Comparison of ENCODE assay signal across 36 cellular contexts in genomic region chr6:33235221-33235634, GRCh38. TPM values are rescaled to one million over a fixed set of nuclear protein-coding genes. Genes with fewer than 3 reads are reported as not detected.
DNase-seq lines count a peak whose midpoint lies in the region; ATAC-seq, FAIRE-seq and TF ChIP-seq lines count a peak whose summit lies in the region.
"Had no signal": no experiment of that assay in that cellular context is flagged by ENCODE, and none has a peak within 500 bp of the region (broad histone marks: within the 10 kb centered on the region; RNA-seq: fewer than 3 reads in every experiment).

No MANE protein-coding gene starts in this region.

- no peak overlapping the region for H2AFZ ChIP-seq in mesenchymal stem cell (ENCODE audit: low read depth, low read length)
- H2AFZ ChIP-seq in mammary epithelial cell (ENCODE audit: low read depth, low read length) = no peak overlapping the region
- H2AFZ ChIP-seq: PC-9 had no signal

- no peak overlapping the region for H3K23ac ChIP-seq in mesenchymal stem cell (ENCODE audit: low read length in 2 of 2)

- peak overlapping the region; percentile 37 for H3K27ac Mint-ChIP-seq in stimulated activated effector memory CD8-positive, alpha-beta T cell treated with anti-CD3 and anti-CD28 coated beads, Interleukin-12 subunit alpha, Interleukin-12 subunit beta, amount 100 ng/mL, for 72 hours
- no peak overlapping the region for H3K27ac Mint-ChIP-seq in activated naive CD8-positive, alpha-beta T cell treated with anti-CD3 and anti-CD28 coated beads, Interleukin-2, amount 50 U/mL, for 24 hours
- H3K27ac Mint-ChIP-seq: effector memory CD8-positive, alpha-beta T cell; T-helper 17 cell had no signal

- no peak overlapping the region for H2BK5ac ChIP-seq in mesenchymal stem cell (ENCODE audit: low read depth, low read length, poor library complexity, severe bottlenecking)

- FAIRE-seq in RCC 7860 (lab: Jason Lieb, UNC) = no peak
- FAIRE-seq: GM12892, K562, TTC549 had no signal

- H3K4me2 ChIP-seq in mesenchymal stem cell (ENCODE audit: low read length, poor library complexity, severe bottlenecking) (no peak overlapping the region), mammary epithelial cell (ENCODE audit: insufficient read depth, low read depth, low read length) (no peak overlapping the region)
- H3K4me2 ChIP-seq: PC-9, smooth muscle cell had no signal

- H3K9me3 ChIP-seq in mesenchymal stem cell (ENCODE audit: control insufficient read depth, low read length) (no peaks in the 10 kb centered on the region), mammary epithelial cell (replicated peaks; ENCODE audit: insufficient read depth, low read length) (no peaks in the 10 kb centered on the region)
- H3K9me3 ChIP-seq: heart right ventricle, lower lobe of right lung, right atrium auricular region had no signal

- no peak overlapping the region for H3K18ac ChIP-seq in mesenchymal stem cell (ENCODE audit: low read depth in 1 of 2, low read length in 2 of 2)

- intact Hi-C loops in mammary epithelial cell (cut with micrococcal nuclease) = no loop called here

- H4K91ac ChIP-seq in mesenchymal stem cell (ENCODE audit: low read length) = no peak overlapping the region

- H3K79me1 ChIP-seq in mesenchymal stem cell (replicated peaks; ENCODE audit: low read length, poor library complexity, severe bottlenecking) = no peaks in the 10 kb centered on the region

- H4K8ac ChIP-seq in mesenchymal stem cell (ENCODE audit: low read length) = peak overlapping the region; percentile 7

- H3K36me3 ChIP-seq in mesenchymal stem cell (ENCODE audit: control insufficient read depth in 1 of 2, insufficient read depth in 2 of 2, low read depth in 1 of 2, low read length in 2 of 2) = no peaks in the 10 kb centered on the region
- no peaks in the 10 kb centered on the region for H3K36me3 ChIP-seq in mammary epithelial cell (ENCODE audit: insufficient read depth, low read length)
- H3K36me3 ChIP-seq: heart right ventricle, lower lobe of right lung, right atrium auricular region had no signal

- H3K27me3 ChIP-seq in mesenchymal stem cell (ENCODE audit: control insufficient read depth in 1 of 2, insufficient read depth in 1 of 2, low read length in 2 of 2) (peaks cover 47 to 55% of the 10 kb centered on the region in 2 experiments), mammary epithelial cell (ENCODE audit: insufficient read depth, low read length) (no peaks in the 10 kb centered on the region)
- H3K27me3 ChIP-seq: right atrium auricular region had no signal

- WGBS in mesenchymal stem cell = 6% methylated on average over 6 of the region's 6 CpGs
- WGBS in mammary epithelial cell (ENCODE audit: low coverage, missing lambda C conversion rate) = 31% methylated on average over 6 of the region's 6 CpGs

- H2BK12ac ChIP-seq in mesenchymal stem cell (ENCODE audit: low read length in 2 of 2) = no peak overlapping the region

- no peak overlapping the region for H2BK15ac ChIP-seq in mesenchymal stem cell (ENCODE audit: low read depth, poor library complexity, severe bottlenecking)

- no peak overlapping the region for H3K14ac ChIP-seq in mesenchymal stem cell (ENCODE audit: low read length in 2 of 2)

- ATAC-seq in stimulated activated effector memory CD8-positive, alpha-beta T cell treated with anti-CD3 and anti-CD28 coated beads, Interleukin-12 subunit alpha, Interleukin-12 subunit beta, amount 100 ng/mL, for 72 hours = no peak
- ATAC-seq in activated naive CD8-positive, alpha-beta T cell treated with anti-CD3 and anti-CD28 coated beads, Interleukin-2, amount 50 U/mL, for 24 hours = no peak
- ATAC-seq: effector memory CD8-positive, alpha-beta T cell; esophagus mucosa; heart right ventricle; K562; lower lobe of right lung; Right ventricle myocardium inferior; SK-N-SH treated with all-trans-retinoic acid at 6 μM for 48 hours; T-helper 17 cell had no signal

- H3K27ac ChIP-seq in mesenchymal stem cell (ENCODE audit: low read length, poor library complexity, severe bottlenecking) (no peak overlapping the region), mammary epithelial cell (ENCODE audit: insufficient read depth, low read depth, low read length) (no peak overlapping the region)
- H3K27ac ChIP-seq: 22Rv1, heart right ventricle, lower lobe of right lung, PC-9, right atrium auricular region had no signal

- peak; percentile 52 for DNase-seq in DMS 273 (lab: John Stamatoyannopoulos, UW; ENCODE audit: unreplicated experiment)
- DNase-seq in DMS 273 treated with DMSO at 0.1 percent for 48 hours (lab: John Stamatoyannopoulos, UW) = no peak
- DNase-seq in NCI-H69 (lab: John Stamatoyannopoulos, UW) = peak; percentile 64
- DNase-seq in mesenchymal stem cell = no peak
- DNase-seq in stimulated activated effector memory CD8-positive, alpha-beta T cell treated with anti-CD3 and anti-CD28 coated beads, Interleukin-12 subunit alpha, Interleukin-12 subunit beta, amount 100 ng/mL, for 72 hours (ENCODE audit: low spot score in 2 of 2) = no peak
- DNase-seq in mammary epithelial cell = no peak
- DNase-seq in RCC 7860 (ENCODE audit: low spot score) = no peak
- no peak for DNase-seq in activated naive CD8-positive, alpha-beta T cell treated with anti-CD3 and anti-CD28 coated beads, Interleukin-2, amount 50 U/mL, for 24 hours
- DNase-seq: activated CD4-positive, alpha-beta T cell treated with anti-CD3 and anti-CD28 coated beads, Interleukin-2, amount 50 U/mL, for 48 hours; activated CD4-positive, CD25-positive, alpha-beta regulatory T cell treated with anti-CD3 and anti-CD28 coated beads, Interleukin-2, amount 50 U/mL, for 72 hours; activated naive CD4-positive, alpha-beta T cell; Calu3; CD4-positive, CD25-positive, alpha-beta regulatory T cell; central memory CD4-positive, alpha-beta T cell; effector memory CD8-positive, alpha-beta T cell; foreskin fibroblast; HCEC 1CT; heart right ventricle; lower lobe of right lung; NCI-H1092 treated with DMSO at 0.1 percent for 48 hours; NCI-H187 treated with DMSO at 0.1 percent for 48 hours; NCI-H226; PC-9; posterior cingulate gyrus; stimulated activated naive CD4-positive, alpha-beta T cell treated with Interleukin-2 at 50 U/mL for 16 hours; T-helper 17 cell had no signal

- H3K4me3 ChIP-seq in mesenchymal stem cell (ENCODE audit: insufficient read depth in 1 of 2, low read depth in 1 of 2, low read length in 2 of 2) = no peak overlapping the region
- no peak overlapping the region for H3K4me3 ChIP-seq in mammary epithelial cell (replicated peaks in 1 of 3; ENCODE audit: insufficient read depth in 1 of 3, low read depth in 2 of 3, low read length in 3 of 3)
- H3K4me3 ChIP-seq: heart right ventricle, K562, lower lobe of right lung, PC-9, right atrium auricular region, smooth muscle cell had no signal

- H2BK120ac ChIP-seq in mesenchymal stem cell (ENCODE audit: low read depth, low read length) = no peak overlapping the region

- no peaks in the 10 kb centered on the region for H3K9me3 Mint-ChIP-seq in stimulated activated effector memory CD8-positive, alpha-beta T cell treated with anti-CD3 and anti-CD28 coated beads, Interleukin-12 subunit alpha, Interleukin-12 subunit beta, amount 100 ng/mL, for 72 hours
- no peaks in the 10 kb centered on the region for H3K9me3 Mint-ChIP-seq in activated naive CD8-positive, alpha-beta T cell treated with anti-CD3 and anti-CD28 coated beads, Interleukin-2, amount 50 U/mL, for 24 hours
- H3K9me3 Mint-ChIP-seq: CD4-positive, CD25-positive, alpha-beta regulatory T cell; effector memory CD8-positive, alpha-beta T cell; neural crest cell had no signal

- no peaks in the 10 kb centered on the region for H3K36me3 Mint-ChIP-seq in stimulated activated effector memory CD8-positive, alpha-beta T cell treated with anti-CD3 and anti-CD28 coated beads, Interleukin-12 subunit alpha, Interleukin-12 subunit beta, amount 100 ng/mL, for 72 hours
- H3K36me3 Mint-ChIP-seq in activated naive CD8-positive, alpha-beta T cell treated with anti-CD3 and anti-CD28 coated beads, Interleukin-2, amount 50 U/mL, for 24 hours (ENCODE audit: low read depth) = no peaks in the 10 kb centered on the region
- H3K36me3 Mint-ChIP-seq: CD4-positive, CD25-positive, alpha-beta regulatory T cell had no signal

- CTCF ChIA-PET in mammary epithelial cell (lab: Charles Lee; ENCODE audit: low non-redundant PET) = interaction anchor here (0.6 kb wide), 1 partner anchor 328 kb away, joined by 3 read pairs; no protein-coding TSS in a partner anchor

- no peak overlapping the region for H3K4ac ChIP-seq in mesenchymal stem cell (ENCODE audit: low read depth in 1 of 2, low read length in 2 of 2)

- no peak overlapping the region for H3K4me3 Mint-ChIP-seq in stimulated activated effector memory CD8-positive, alpha-beta T cell treated with anti-CD3 and anti-CD28 coated beads, Interleukin-12 subunit alpha, Interleukin-12 subunit beta, amount 100 ng/mL, for 72 hours
- H3K4me3 Mint-ChIP-seq in activated naive CD8-positive, alpha-beta T cell treated with anti-CD3 and anti-CD28 coated beads, Interleukin-2, amount 50 U/mL, for 24 hours = no peak overlapping the region
- H3K4me3 Mint-ChIP-seq: CD4-positive, CD25-positive, alpha-beta regulatory T cell; effector memory CD8-positive, alpha-beta T cell; neural crest cell; T-helper 17 cell had no signal

- H3K9ac ChIP-seq in mesenchymal stem cell (ENCODE audit: low read length) (no peak overlapping the region), mammary epithelial cell (ENCODE audit: insufficient read depth, low read length) (no peak overlapping the region)

- no peak overlapping the region for H2AK5ac ChIP-seq in mesenchymal stem cell (ENCODE audit: low read length, severe bottlenecking)

- dilution Hi-C loops in mammary epithelial cell (cut with HindIII; ENCODE audit: low sequenced_read_pairs) = loop anchor here (5.0 to 10.0 kb wide), 3 partner anchors 58 to 120 kb away; no protein-coding TSS in a partner anchor

- peaks cover 15% of the 10 kb centered on the region for H3K27me3 Mint-ChIP-seq in activated naive CD8-positive, alpha-beta T cell treated with anti-CD3 and anti-CD28 coated beads, Interleukin-2, amount 50 U/mL, for 24 hours

- TF ChIP-seq CTCF in mammary epithelial cell (conservative IDR thresholded peaks at IDR 0.05 in 1 of 2, IDR thresholded peaks at IDR 0.05 in 1 of 2; ENCODE audit: extremely low read depth in 1 of 2, insufficient read depth in 1 of 2, low read depth in 1 of 2, low read length in 2 of 2) = no peak

- no TSS peak for BruUV-seq in mammary epithelial cell (replicated peaks; lab: Mats Ljungman, UMichigan)

- no peaks in the 10 kb centered on the region for H3K79me2 ChIP-seq in mammary epithelial cell (ENCODE audit: insufficient read depth, low read length)

- H4K20me1 ChIP-seq in mammary epithelial cell (ENCODE audit: insufficient read depth, low read length) = no peaks in the 10 kb centered on the region

- H3K4me1 Mint-ChIP-seq in stimulated activated effector memory CD8-positive, alpha-beta T cell treated with anti-CD3 and anti-CD28 coated beads, Interleukin-12 subunit alpha, Interleukin-12 subunit beta, amount 100 ng/mL, for 72 hours = peaks cover under 1% of the 10 kb centered on the region
- no peaks in the 10 kb centered on the region for H3K4me1 Mint-ChIP-seq in activated naive CD8-positive, alpha-beta T cell treated with anti-CD3 and anti-CD28 coated beads, Interleukin-2, amount 50 U/mL, for 24 hours

- in situ Hi-C loops in mammary epithelial cell (cut with MboI; ENCODE audit: low sequenced_read_pairs in 2 of 2) = loop anchor here (25.0 kb wide), 2 partner anchors 223 to 348 kb away; partner anchors contain the start of gene HLA-DOA (in 1 of the 2)

- H3K4me1 ChIP-seq in mesenchymal stem cell (ENCODE audit: control insufficient read depth, insufficient read depth, low read depth, low read length) (no peaks in the 10 kb centered on the region), mammary epithelial cell (ENCODE audit: insufficient read depth, low read length) (no peaks in the 10 kb centered on the region)
- H3K4me1 ChIP-seq: heart right ventricle, lower lobe of right lung, right atrium auricular region had no signal

RNA-seq across cellular contexts. Expression of gene RING1, which starts 26.9 kb away (rescaled TPM):
- polyA plus RNA-seq in mesenchymal stem cell (2013, experiment 1 of 2) = 45.1 TPM
- polyA plus RNA-seq in mesenchymal stem cell (2013, experiment 2 of 2) = 46.6 TPM
- total RNA-seq in mammary epithelial cell = 10 to 100 TPM; 13.0 to 31.8 TPM
- 17.0 TPM for polyA plus RNA-seq in mammary epithelial cell
- 22.9 TPM for polyA minus RNA-seq in mammary epithelial cell

RNA-seq across cellular contexts. Expression of gene HSD17B8, which starts 30.8 kb away (rescaled TPM):
- 3.9 TPM for polyA plus RNA-seq in mesenchymal stem cell (2013, experiment 1 of 2)
- polyA plus RNA-seq in mesenchymal stem cell (2013, experiment 2 of 2) = 3.5 TPM
- total RNA-seq in mammary epithelial cell = 10 to 100 TPM in 1 of 2 donors, 1 to 10 TPM in 1; 4.7 to 16.0 TPM
- 25.7 TPM for polyA plus RNA-seq in mammary epithelial cell
- 4.4 TPM for polyA minus RNA-seq in mammary epithelial cell

RNA-seq across cellular contexts. Expression of gene SLC39A7, which starts 34.6 kb away (rescaled TPM):
- 120 TPM for polyA plus RNA-seq in mesenchymal stem cell (2013, experiment 1 of 2)
- 117 TPM for polyA plus RNA-seq in mesenchymal stem cell (2013, experiment 2 of 2)
- 10 to 100 TPM; 52.8 to 99.3 TPM for total RNA-seq in mammary epithelial cell
- polyA plus RNA-seq in mammary epithelial cell = 50.5 TPM
- 73.0 TPM for polyA minus RNA-seq in mammary epithelial cell

RNA-seq across cellular contexts. Expression of gene RXRB, which starts 34.8 kb away (rescaled TPM):
- polyA plus RNA-seq in mesenchymal stem cell (2013, experiment 1 of 2) = 20.3 TPM
- 20.2 TPM for polyA plus RNA-seq in mesenchymal stem cell (2013, experiment 2 of 2)
- 10 to 100 TPM; 15.0 to 30.7 TPM for total RNA-seq in mammary epithelial cell
- 24.8 TPM for polyA plus RNA-seq in mammary epithelial cell
- polyA minus RNA-seq in mammary epithelial cell = 31.6 TPM

RNA-seq across cellular contexts. Expression of gene VPS52, which starts 36.4 kb away (rescaled TPM):
- 30.7 TPM for polyA plus RNA-seq in mesenchymal stem cell (2013, experiment 1 of 2)
- 29.4 TPM for polyA plus RNA-seq in mesenchymal stem cell (2013, experiment 2 of 2)
- 10 to 100 TPM; 34.0 to 40.2 TPM for total RNA-seq in mammary epithelial cell
- 60.8 TPM for polyA plus RNA-seq in mammary epithelial cell
- 81.1 TPM for polyA minus RNA-seq in mammary epithelial cell

Comparison
In these comparisons a context has a peak if more than half of its experiments do, and no peak if none do; other contexts are left out.
1. DNase-seq: peak in DMS 273 (single experiment) and NCI-H69 (single experiment); none in DMS 273 treated with DMSO at 0.1 percent for 48 hours (single experiment), mesenchymal stem cell (single experiment), stimulated activated effector memory CD8-positive, alpha-beta T cell treated with anti-CD3 and anti-CD28 coated beads, Interleukin-12 subunit alpha, Interleukin-12 subunit beta, amount 100 ng/mL, for 72 hours (0 of 2), mammary epithelial cell (single experiment), RCC 7860 (single experiment) and activated naive CD8-positive, alpha-beta T cell treated with anti-CD3 and anti-CD28 coated beads, Interleukin-2, amount 50 U/mL, for 24 hours (single experiment).